Comparison of ENCODE assay signal across 20 cellular contexts in the genomic region with DNA sequence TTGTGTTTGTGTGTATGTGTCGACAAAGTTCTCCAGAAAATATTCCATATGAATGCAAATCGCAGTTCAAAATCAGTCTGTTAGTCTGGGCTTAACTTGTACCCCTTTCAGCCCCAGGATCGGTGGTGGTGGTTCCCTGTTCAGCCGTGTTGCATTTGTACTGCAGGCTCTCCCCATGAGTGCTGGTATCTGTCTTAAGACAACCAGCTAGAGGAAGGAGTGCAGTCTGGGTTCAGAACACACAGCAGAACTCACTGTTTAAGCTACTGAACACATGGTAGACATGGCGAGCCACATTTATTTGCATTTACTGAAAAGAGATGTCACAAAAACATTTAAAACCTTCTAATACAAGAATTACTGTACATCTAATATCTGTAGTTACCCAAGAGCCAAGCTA.
"Had no signal": no experiment of that assay in that cellular context is flagged by ENCODE, and none has a peak within 500 bp of the region (broad histone marks: within the 10 kb centered on the region; RNA-seq: fewer than 3 reads in every experiment).

No MANE protein-coding gene starts in this region.

- H3K27ac Mint-ChIP-seq: neural progenitor cell had no signal

- ATAC-seq: esophagus mucosa, gastroesophageal sphincter, left lung had no signal

- H3K9me3 Mint-ChIP-seq: neural progenitor cell had no signal

- H3K4me3 Mint-ChIP-seq: neural progenitor cell had no signal

- DNase-seq: activated CD4-positive, alpha-beta T cell treated with anti-CD3 and anti-CD28 coated beads, Interleukin-2, amount 50 U/mL, for 1 hour; activated CD4-positive, CD25-positive, alpha-beta regulatory T cell treated with anti-CD3 and anti-CD28 coated beads, Interleukin-2, amount 50 U/mL, for 72 hours; activated CD8-positive, alpha-beta memory T cell treated with anti-CD3 and anti-CD28 coated beads, Interleukin-2, amount 50 U/mL, for 48 hours; activated effector memory CD4-positive, alpha-beta T cell treated with Interleukin-2 at 50 U/mL for 16 hours; activated naive CD4-positive, alpha-beta T cell treated with anti-CD3 and anti-CD28 coated beads, Interleukin-2, amount 50 U/mL, for 16 hours; activated T-cell treated with anti-CD3 and anti-CD28 coated beads, Interleukin-2, amount 50 U/mL, for 48 hours; effector CD4-positive, alpha-beta T cell; heart left ventricle; kidney; left lung; mammary epithelial cell; right cardiac atrium; stimulated activated CD4-positive, alpha-beta T cell treated with anti-CD3 and anti-CD28 coated beads, Interleukin-4, amount 100 ng/mL, for 1 hour; stomach; T-helper 1 cell; T1000; trophoblast cell had no signal
